In the genomic region with DNA sequence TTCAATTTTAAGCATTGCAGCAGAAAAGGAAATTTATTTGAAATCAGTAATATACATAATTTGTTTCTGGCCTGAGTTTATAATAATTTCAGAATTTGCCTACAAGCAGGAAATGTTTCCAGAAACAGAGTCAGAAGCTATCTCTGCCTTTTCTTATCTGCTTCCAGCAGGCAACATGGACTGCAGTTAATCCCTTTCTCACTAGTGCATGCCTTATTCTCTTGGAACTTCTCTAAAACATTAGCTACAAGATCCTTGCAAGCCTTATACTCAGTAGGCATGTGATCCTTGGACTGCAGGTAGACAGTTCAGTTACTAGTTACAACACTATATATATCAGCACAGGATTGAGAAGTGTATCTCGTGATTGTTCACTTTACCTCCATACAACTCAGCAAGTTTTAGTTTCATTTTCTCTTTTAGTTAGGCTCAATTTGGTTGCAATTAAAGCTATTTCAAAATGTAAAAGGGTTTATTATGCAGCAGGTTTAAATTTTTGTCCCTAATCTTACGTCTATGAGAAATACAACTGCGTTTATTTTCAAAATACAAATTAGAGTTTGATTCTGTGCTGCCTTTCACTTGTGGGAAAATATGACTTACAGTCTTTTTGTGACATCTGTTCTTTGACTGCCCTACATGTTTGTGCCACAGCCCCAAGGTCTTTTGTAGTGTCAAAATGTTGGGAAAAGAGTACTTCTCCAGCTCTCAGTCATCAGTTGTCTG, we compare ENCODE assay signal across 1 cellular context.
TF ChIP-seq lines count a peak whose summit lies in the region.

No MANE protein-coding gene starts in this region.

TF ChIP-seq in H1, 55 proteins besides CTCF, POLR2A, EP300 and RAD21 (continued from another document):
- TF ChIP-seq RXRA (IDR thresholded peaks at IDR 0.05; ENCODE audit: insufficient read depth, low read depth, low read length) = no peak
- no peak for TF ChIP-seq HDAC6 (IDR thresholded peaks at IDR 0.05; ENCODE audit: low read depth, low read length)
- TF ChIP-seq TBP (IDR thresholded peaks at IDR 0.05; ENCODE audit: low read depth, low read length) = no peak
- TF ChIP-seq JUN (IDR thresholded peaks at IDR 0.05; ENCODE audit: low read depth, low read length) = no peak
- TF ChIP-seq, protein P1, sequence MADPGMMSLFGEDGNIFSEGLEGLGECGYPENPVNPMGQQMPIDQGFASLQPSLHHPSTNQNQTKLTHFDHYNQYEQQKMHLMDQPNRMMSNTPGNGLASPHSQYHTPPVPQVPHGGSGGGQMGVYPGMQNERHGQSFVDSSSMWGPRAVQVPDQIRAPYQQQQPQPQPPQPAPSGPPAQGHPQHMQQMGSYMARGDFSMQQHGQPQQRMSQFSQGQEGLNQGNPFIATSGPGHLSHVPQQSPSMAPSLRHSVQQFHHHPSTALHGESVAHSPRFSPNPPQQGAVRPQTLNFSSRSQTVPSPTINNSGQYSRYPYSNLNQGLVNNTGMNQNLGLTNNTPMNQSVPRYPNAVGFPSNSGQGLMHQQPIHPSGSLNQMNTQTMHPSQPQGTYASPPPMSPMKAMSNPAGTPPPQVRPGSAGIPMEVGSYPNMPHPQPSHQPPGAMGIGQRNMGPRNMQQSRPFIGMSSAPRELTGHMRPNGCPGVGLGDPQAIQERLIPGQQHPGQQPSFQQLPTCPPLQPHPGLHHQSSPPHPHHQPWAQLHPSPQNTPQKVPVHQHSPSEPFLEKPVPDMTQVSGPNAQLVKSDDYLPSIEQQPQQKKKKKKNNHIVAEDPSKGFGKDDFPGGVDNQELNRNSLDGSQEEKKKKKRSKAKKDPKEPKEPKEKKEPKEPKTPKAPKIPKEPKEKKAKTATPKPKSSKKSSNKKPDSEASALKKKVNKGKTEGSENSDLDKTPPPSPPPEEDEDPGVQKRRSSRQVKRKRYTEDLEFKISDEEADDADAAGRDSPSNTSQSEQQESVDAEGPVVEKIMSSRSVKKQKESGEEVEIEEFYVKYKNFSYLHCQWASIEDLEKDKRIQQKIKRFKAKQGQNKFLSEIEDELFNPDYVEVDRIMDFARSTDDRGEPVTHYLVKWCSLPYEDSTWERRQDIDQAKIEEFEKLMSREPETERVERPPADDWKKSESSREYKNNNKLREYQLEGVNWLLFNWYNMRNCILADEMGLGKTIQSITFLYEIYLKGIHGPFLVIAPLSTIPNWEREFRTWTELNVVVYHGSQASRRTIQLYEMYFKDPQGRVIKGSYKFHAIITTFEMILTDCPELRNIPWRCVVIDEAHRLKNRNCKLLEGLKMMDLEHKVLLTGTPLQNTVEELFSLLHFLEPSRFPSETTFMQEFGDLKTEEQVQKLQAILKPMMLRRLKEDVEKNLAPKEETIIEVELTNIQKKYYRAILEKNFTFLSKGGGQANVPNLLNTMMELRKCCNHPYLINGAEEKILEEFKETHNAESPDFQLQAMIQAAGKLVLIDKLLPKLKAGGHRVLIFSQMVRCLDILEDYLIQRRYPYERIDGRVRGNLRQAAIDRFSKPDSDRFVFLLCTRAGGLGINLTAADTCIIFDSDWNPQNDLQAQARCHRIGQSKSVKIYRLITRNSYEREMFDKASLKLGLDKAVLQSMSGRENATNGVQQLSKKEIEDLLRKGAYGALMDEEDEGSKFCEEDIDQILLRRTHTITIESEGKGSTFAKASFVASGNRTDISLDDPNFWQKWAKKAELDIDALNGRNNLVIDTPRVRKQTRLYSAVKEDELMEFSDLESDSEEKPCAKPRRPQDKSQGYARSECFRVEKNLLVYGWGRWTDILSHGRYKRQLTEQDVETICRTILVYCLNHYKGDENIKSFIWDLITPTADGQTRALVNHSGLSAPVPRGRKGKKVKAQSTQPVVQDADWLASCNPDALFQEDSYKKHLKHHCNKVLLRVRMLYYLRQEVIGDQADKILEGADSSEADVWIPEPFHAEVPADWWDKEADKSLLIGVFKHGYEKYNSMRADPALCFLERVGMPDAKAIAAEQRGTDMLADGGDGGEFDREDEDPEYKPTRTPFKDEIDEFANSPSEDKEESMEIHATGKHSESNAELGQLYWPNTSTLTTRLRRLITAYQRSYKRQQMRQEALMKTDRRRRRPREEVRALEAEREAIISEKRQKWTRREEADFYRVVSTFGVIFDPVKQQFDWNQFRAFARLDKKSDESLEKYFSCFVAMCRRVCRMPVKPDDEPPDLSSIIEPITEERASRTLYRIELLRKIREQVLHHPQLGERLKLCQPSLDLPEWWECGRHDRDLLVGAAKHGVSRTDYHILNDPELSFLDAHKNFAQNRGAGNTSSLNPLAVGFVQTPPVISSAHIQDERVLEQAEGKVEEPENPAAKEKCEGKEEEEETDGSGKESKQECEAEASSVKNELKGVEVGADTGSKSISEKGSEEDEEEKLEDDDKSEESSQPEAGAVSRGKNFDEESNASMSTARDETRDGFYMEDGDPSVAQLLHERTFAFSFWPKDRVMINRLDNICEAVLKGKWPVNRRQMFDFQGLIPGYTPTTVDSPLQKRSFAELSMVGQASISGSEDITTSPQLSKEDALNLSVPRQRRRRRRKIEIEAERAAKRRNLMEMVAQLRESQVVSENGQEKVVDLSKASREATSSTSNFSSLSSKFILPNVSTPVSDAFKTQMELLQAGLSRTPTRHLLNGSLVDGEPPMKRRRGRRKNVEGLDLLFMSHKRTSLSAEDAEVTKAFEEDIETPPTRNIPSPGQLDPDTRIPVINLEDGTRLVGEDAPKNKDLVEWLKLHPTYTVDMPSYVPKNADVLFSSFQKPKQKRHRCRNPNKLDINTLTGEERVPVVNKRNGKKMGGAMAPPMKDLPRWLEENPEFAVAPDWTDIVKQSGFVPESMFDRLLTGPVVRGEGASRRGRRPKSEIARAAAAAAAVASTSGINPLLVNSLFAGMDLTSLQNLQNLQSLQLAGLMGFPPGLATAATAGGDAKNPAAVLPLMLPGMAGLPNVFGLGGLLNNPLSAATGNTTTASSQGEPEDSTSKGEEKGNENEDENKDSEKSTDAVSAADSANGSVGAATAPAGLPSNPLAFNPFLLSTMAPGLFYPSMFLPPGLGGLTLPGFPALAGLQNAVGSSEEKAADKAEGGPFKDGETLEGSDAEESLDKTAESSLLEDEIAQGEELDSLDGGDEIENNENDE (IDR thresholded peaks at IDR 0.05; ENCODE audit: insufficient replicate concordance, low read length) = no peak
- TF ChIP-seq KDM4A (IDR thresholded peaks at IDR 0.05; ENCODE audit: low read depth, low read length, severe bottlenecking) = no peak
- TF ChIP-seq ASH2L (IDR thresholded peaks at IDR 0.05; ENCODE audit: low read length) = no peak
- TF ChIP-seq ATF3 (IDR thresholded peaks at IDR 0.05; ENCODE audit: insufficient read depth, low read depth, low read length) = no peak
- TF ChIP-seq SP2 (IDR thresholded peaks at IDR 0.05; ENCODE audit: low read length) = no peak
- TF ChIP-seq MAFK (IDR thresholded peaks at IDR 0.05; ENCODE audit: low read depth, low read length) = no peak
